ENCODE assay signal across 8 cellular contexts in genomic region chr14:32200368-32201195, GRCh38. TPM values are rescaled to one million over a fixed set of nuclear protein-coding genes. Genes with fewer than 3 reads are reported as not detected.
DNase-seq lines count a peak whose midpoint lies in the region; ATAC-seq, FAIRE-seq and TF ChIP-seq lines count a peak whose summit lies in the region.

No MANE protein-coding gene starts in this region.

- 10% methylated on average over 14 of the region's 14 CpGs for WGBS in esophagus muscularis mucosa

- H3K4me1 ChIP-seq in esophagus muscularis mucosa: peaks cover 9 to 23% (median 19%) of the 10 kb centered on the region in 4 donors

- intact Hi-C loops in esophagus muscularis mucosa (cut with DNase I): loop anchor here (2.0 to 5.0 kb wide), 2 partner anchors 52 to 124 kb away; partner anchors contain the start of gene ARHGAP5

- no peaks in the 10 kb centered on the region for H3K9me3 Mint-ChIP-seq in stimulated activated naive CD8-positive, alpha-beta T cell treated with anti-CD3 and anti-CD28 coated beads, Interleukin-15, Interleukin-2, amounts not matched to agents 100 ng/mL and 50 ng/mL, for 24 hours

- TF ChIP-seq EP300 in esophagus muscularis mucosa (IDR thresholded peaks at IDR 0.05): no peak

- H3K4me3 ChIP-seq in esophagus muscularis mucosa (peak overlapping the region; percentile 57 to 80 (median 69)), retinal pigment epithelial cell (ENCODE audit: low read length) (peak overlapping the region; percentile 86)

- ATAC-seq in stimulated activated naive CD8-positive, alpha-beta T cell treated with anti-CD3 and anti-CD28 coated beads, Interleukin-15, Interleukin-2, amounts not matched to agents 100 U/mL and 50 U/mL, for 24 hours: no peak
- ATAC-seq in HG02763 (IDR thresholded peaks at IDR 0.05; ENCODE audit: unreplicated experiment): no peak

- H3K36me3 ChIP-seq in esophagus muscularis mucosa: no peaks in the 10 kb centered on the region

- TF ChIP-seq POLR2A in esophagus muscularis mucosa (IDR thresholded peaks at IDR 0.05; ENCODE audit: low read depth): no peak

- peak overlapping the region; percentile 99 for H3K27ac Mint-ChIP-seq in stimulated activated naive CD8-positive, alpha-beta T cell treated with anti-CD3 and anti-CD28 coated beads, Interleukin-15, Interleukin-2, amounts not matched to agents 100 ng/mL and 50 ng/mL, for 24 hours

- H3K4me1 Mint-ChIP-seq in stimulated activated naive CD8-positive, alpha-beta T cell treated with anti-CD3 and anti-CD28 coated beads, Interleukin-15, Interleukin-2, amounts not matched to agents 100 ng/mL and 50 ng/mL, for 24 hours (ENCODE audit: low read depth): peaks cover 54% of the 10 kb centered on the region

- H3K27ac ChIP-seq in esophagus muscularis mucosa (replicated peaks in 1 of 4): peak overlapping the region; percentile 82 to 89 (median 85)

- H3K27me3 Mint-ChIP-seq in stimulated activated naive CD8-positive, alpha-beta T cell treated with anti-CD3 and anti-CD28 coated beads, Interleukin-15, Interleukin-2, amounts not matched to agents 100 ng/mL and 50 ng/mL, for 24 hours: peaks cover 6% of the 10 kb centered on the region

- H3K9me3 ChIP-seq in esophagus muscularis mucosa: no peaks in the 10 kb centered on the region

- no peaks in the 10 kb centered on the region for H3K36me3 Mint-ChIP-seq in stimulated activated naive CD8-positive, alpha-beta T cell treated with anti-CD3 and anti-CD28 coated beads, Interleukin-15, Interleukin-2, amounts not matched to agents 100 ng/mL and 50 ng/mL, for 24 hours (ENCODE audit: low read depth)

- no peak for FAIRE-seq in RCC 7860 (lab: Jason Lieb, UNC)

- no peak for DNase-seq in stimulated activated naive CD8-positive, alpha-beta T cell treated with anti-CD3 and anti-CD28 coated beads, Interleukin-15, Interleukin-2, amounts not matched to agents 100 U/mL and 50 U/mL, for 24 hours
- DNase-seq in OCI-M1 (lab: John Stamatoyannopoulos, UW): peak; percentile 64
- no peak for DNase-seq in esophagus muscularis mucosa (ENCODE audit: extremely low spot score)
- no peak for DNase-seq in retinal pigment epithelial cell (ENCODE audit: low read depth)
- no peak for DNase-seq in stimulated activated CD4-positive, alpha-beta T cell treated with anti-CD3 and anti-CD28 coated beads, Interleukin-2, amount 100 ng/mL, for 48 hours
- no peak for DNase-seq in RCC 7860 (ENCODE audit: low spot score)

- no peaks in the 10 kb centered on the region for H3K27me3 ChIP-seq in esophagus muscularis mucosa

- no peak for TF ChIP-seq CTCF in esophagus muscularis mucosa (IDR thresholded peaks at IDR 0.05)
- no peak for TF ChIP-seq CTCF in retinal pigment epithelial cell (conservative IDR thresholded peaks at IDR 0.05; ENCODE audit: low read depth, low read length)

- peak overlapping the region; percentile 88 for H3K4me3 Mint-ChIP-seq in stimulated activated naive CD8-positive, alpha-beta T cell treated with anti-CD3 and anti-CD28 coated beads, Interleukin-15, Interleukin-2, amounts not matched to agents 100 ng/mL and 50 ng/mL, for 24 hours

RNA-seq across cellular contexts. Expression of gene RNU6-7, which starts 1.3 kb away (rescaled TPM):
- total RNA-seq in esophagus muscularis mucosa: not detected

RNA-seq across cellular contexts. Expression of gene RNU6-8, which starts 2.5 kb away (rescaled TPM):
- not detected for total RNA-seq in esophagus muscularis mucosa
